11 cellular contexts compared by ENCODE assay signal in the genomic region with DNA sequence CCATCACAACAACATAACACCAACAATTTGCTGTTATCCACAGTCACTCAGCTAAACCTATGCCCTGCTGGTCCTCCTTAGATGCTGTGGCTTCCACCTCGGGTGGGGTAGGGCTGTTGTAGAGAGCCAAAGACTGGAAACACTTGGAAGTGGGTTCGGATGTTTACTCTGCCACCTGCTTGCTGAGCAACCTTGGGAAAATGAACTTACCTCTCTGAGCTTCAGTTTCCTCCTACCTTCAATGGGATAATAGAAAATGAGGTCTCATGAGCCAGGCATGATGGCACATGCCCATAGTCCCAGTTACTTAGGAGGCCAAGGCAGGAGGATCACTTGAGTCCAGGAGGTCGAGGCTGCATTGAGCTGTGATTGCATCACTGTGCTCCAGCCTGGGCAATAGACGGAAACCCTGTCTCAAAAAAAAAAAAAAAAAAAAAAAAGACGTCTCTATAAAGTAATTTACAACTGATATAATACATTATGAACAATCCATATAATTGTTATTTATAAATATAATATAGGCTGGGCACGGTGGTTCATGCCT. TPM values are rescaled to one million over a fixed set of nuclear protein-coding genes. Genes with fewer than 3 reads are reported as not detected.
"Had no signal": no experiment of that assay in that cellular context is flagged by ENCODE, and none has a peak within 500 bp of the region (broad histone marks: within the 10 kb centered on the region; RNA-seq: fewer than 3 reads in every experiment).

No MANE protein-coding gene starts in this region.

- ATAC-seq: GM23338 had no signal

- H2AFZ ChIP-seq: GM23338 had no signal

- H3K4me3 ChIP-seq: GM23338 had no signal

- H3K9ac ChIP-seq: KMS-11 had no signal

- H3K27ac ChIP-seq: HL-60, KMS-11 had no signal

- DNase-seq: H9, HCEC 1CT, HFFc6, IMR-90, Karpas-422, KBM-7 had no signal

- H3K4me2 ChIP-seq: GM23338, KMS-11 had no signal

RNA-seq across cellular contexts. Expression of a gene that starts 3.3 kb away (rescaled TPM):
- total RNA-seq: GM23338, H4, H9, HFFc6, HT1080, IMR-90 had no signal
- polyA plus RNA-seq: GM23338, IMR-90 had no signal

RNA-seq across cellular contexts. Expression of a gene that starts 10.6 kb away (rescaled TPM):
- total RNA-seq: H4, HFFc6, HT1080, IMR-90 had no signal
- polyA plus RNA-seq: IMR-90 had no signal

RNA-seq across cellular contexts. Expression of a gene that starts 37.4 kb away (rescaled TPM):
- total RNA-seq: GM23338, H4, H9, HFFc6, HT1080, IMR-90 had no signal
- polyA plus RNA-seq: GM23338, IMR-90 had no signal

RNA-seq across cellular contexts. Expression of a gene that starts 41.3 kb away (rescaled TPM):
- total RNA-seq: GM23338, H4, H9, HFFc6, HT1080, IMR-90 had no signal
- polyA plus RNA-seq: GM23338, IMR-90 had no signal
